Comparison of ENCODE assay signal across 17 cellular contexts in the genomic region with DNA sequence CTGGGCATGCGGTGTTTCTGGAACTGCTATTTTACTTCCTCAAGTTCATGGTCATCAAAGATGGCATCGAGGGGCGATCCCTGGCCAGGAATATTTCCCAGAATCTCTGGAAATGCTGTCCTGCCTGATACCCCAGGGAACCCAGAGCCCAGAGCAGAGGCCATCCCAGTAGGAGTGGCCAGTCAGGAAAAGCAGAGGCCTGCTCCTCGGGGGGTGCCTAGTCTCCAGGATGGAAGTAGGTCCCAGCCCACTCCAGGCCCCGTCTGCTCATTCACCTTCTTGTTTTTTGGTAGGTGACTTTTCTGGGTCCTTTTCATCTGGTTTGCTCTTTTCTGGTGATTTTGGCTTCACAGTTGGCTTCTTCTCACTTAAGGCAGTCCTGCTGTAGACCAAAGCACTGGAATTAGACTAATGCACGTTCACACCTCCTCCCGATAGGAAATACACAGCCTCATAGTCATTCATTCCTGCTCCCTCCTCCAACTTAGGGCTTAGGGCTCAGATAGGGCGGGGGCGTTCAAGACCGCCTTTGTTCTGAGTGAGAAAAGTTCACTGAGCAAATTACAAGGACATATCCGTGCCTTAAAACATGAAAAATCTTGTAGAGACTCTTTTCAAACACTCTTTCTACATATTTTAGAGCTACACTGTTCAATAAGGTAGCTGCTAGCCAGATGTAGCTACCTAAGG. TPM values are rescaled to one million over a fixed set of nuclear protein-coding genes. Genes with fewer than 3 reads are reported as not detected.
DNase-seq lines count a peak whose midpoint lies in the region; ATAC-seq and TF ChIP-seq lines count a peak whose summit lies in the region.
"Had no signal": no experiment of that assay in that cellular context is flagged by ENCODE, and none has a peak within 500 bp of the region (broad histone marks: within the 10 kb centered on the region; RNA-seq: fewer than 3 reads in every experiment).

No MANE protein-coding gene starts in this region.

- H3K4me1 Mint-ChIP-seq in CD14-positive monocyte: no peaks in the 10 kb centered on the region
- no peaks in the 10 kb centered on the region for H3K4me1 Mint-ChIP-seq in effector memory CD8-positive, alpha-beta T cell (ENCODE audit: low read depth in 2 of 2)
- H3K4me1 Mint-ChIP-seq: B cell; CD8-positive, alpha-beta memory T cell had no signal

- peaks cover 0 to 1% (median 0%) of the 10 kb centered on the region in 3 donors for H3K27me3 Mint-ChIP-seq in CD14-positive monocyte (ENCODE audit: low read depth in 3 of 3)
- H3K27me3 Mint-ChIP-seq in effector memory CD8-positive, alpha-beta T cell: no peaks in the 10 kb centered on the region
- H3K27me3 Mint-ChIP-seq: B cell; CD8-positive, alpha-beta memory T cell had no signal

- H3K27ac Mint-ChIP-seq in CD14-positive monocyte: no peak overlapping the region
- H3K27ac Mint-ChIP-seq in effector memory CD8-positive, alpha-beta T cell: peak overlapping the region in 1 of 2 donors; percentile 38
- H3K27ac Mint-ChIP-seq: B cell had no signal

- CTCF ChIA-PET in RWPE1 (lab: Yijun Ruan, JAX): no interaction called here

- DNase-seq in COLO829 (ENCODE audit: low spot score): peak; percentile 70
- no peak for DNase-seq in RWPE1 (ENCODE audit: low spot score)
- peak in 27 of 42 donors; percentile 32 to 74 (median 48) for DNase-seq in head of caudate nucleus
- DNase-seq in sciatic nerve (ENCODE audit: low spot score): no peak
- DNase-seq in CD14-positive monocyte (ENCODE audit: low spot score): no peak
- no peak for DNase-seq in SKM-1 treated with dmso at 0.1 percent for 144 hours (lab: John Stamatoyannopoulos, UW; ENCODE audit: unreplicated experiment)
- no peak for DNase-seq in effector memory CD8-positive, alpha-beta T cell
- DNase-seq: ACHN; CD8-positive, alpha-beta memory T cell; HCEC 1CT; MG63; NCI-H187 treated with DMSO at 0.1 percent for 48 hours; NCI-H2171 treated with DMSO at 0.1 percent for 48 hours; NCI-H774; PC-9 had no signal

- no peak overlapping the region for H3K4me3 Mint-ChIP-seq in CD14-positive monocyte
- no peak overlapping the region for H3K4me3 Mint-ChIP-seq in effector memory CD8-positive, alpha-beta T cell
- H3K4me3 Mint-ChIP-seq: B cell; CD8-positive, alpha-beta memory T cell had no signal

- intact Hi-C loops in head of caudate nucleus (cut with DNase I) (no loop called here), sciatic nerve (cut with DNase I) (no loop called here), CD14-positive monocyte (cut with micrococcal nuclease) (no loop called here)

- peak; percentile 56 for ATAC-seq in sciatic nerve
- ATAC-seq in GM21529 (IDR thresholded peaks at IDR 0.05; ENCODE audit: unreplicated experiment): no peak
- ATAC-seq in effector memory CD8-positive, alpha-beta T cell (replicated peaks): no peak

- 0 out of 2 replicates have a peak overlapping the region, but pooled peaks have one; percentile 8 for H3K27ac ChIP-seq in RWPE1
- H3K27ac ChIP-seq: PC-9 had no signal

- TF ChIP-seq CTCF in RWPE1 (conservative IDR thresholded peaks at IDR 0.05; ENCODE audit: low read depth) (no peak), CD14-positive monocyte (IDR thresholded peaks at IDR 0.05) (no peak)

- peaks cover 67 to 87% of the 10 kb centered on the region in 2 donors for H3K36me3 Mint-ChIP-seq in CD14-positive monocyte
- H3K36me3 Mint-ChIP-seq in effector memory CD8-positive, alpha-beta T cell (ENCODE audit: insufficient read depth): peaks cover 44% of the 10 kb centered on the region

- H3K9me3 Mint-ChIP-seq in CD14-positive monocyte: peaks cover 0 to 6% (median 2%) of the 10 kb centered on the region in 7 donors
- no peaks in the 10 kb centered on the region for H3K9me3 Mint-ChIP-seq in effector memory CD8-positive, alpha-beta T cell
- H3K9me3 Mint-ChIP-seq: CD8-positive, alpha-beta memory T cell had no signal

- POLR2A ChIA-PET in RWPE1 (lab: Yijun Ruan, JAX; ENCODE audit: low non-redundant PET): no interaction called here

RNA-seq across cellular contexts. Expression of gene TRAFD1, which starts 51.1 kb away (rescaled TPM):
- 26.5 TPM for total RNA-seq in sciatic nerve
- polyA plus RNA-seq in CD14-positive monocyte: 10 to 100 TPM; 82.3 to 83.6 TPM

Comparison
In these comparisons a context has a peak if more than half of its experiments do, and no peak if none do; other contexts are left out.
1. DNase-seq: peak in COLO829 (single experiment) and head of caudate nucleus (27 of 42); none in RWPE1 (single experiment), sciatic nerve (single experiment), CD14-positive monocyte (single experiment), SKM-1 treated with dmso at 0.1 percent for 144 hours (single experiment) and effector memory CD8-positive, alpha-beta T cell (0 of 3).